1 cellular context compared by ENCODE assay signal in the genomic region with DNA sequence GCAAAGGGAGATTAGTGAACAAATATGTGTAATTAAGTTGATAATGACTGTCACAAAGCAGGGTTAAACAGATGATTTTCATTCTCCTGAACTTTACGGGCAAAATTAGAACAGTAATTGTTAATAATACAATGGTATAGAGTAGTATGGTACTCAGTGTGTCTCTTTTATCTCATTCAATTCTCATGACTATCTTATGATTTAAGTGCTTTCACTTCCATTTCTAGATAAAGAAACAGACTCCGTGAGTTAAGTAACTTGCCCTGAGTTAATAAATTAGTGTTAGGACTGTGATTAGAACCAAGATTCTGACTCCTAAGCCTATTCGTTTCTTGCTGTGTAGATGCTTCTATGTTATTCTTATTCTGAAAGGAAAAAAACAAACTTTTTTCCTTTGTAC.
TF ChIP-seq lines count a peak whose summit lies in the region.

No MANE protein-coding gene starts in this region.

TF ChIP-seq in GM12878, 131 proteins besides CTCF, POLR2A, EP300 and RAD21:
- TF ChIP-seq NR2C2 (IDR thresholded peaks at IDR 0.05; ENCODE audit: borderline replicate concordance, control insufficient read depth, insufficient read length, low read depth) (no peak), MEF2B (IDR thresholded peaks at IDR 0.05; ENCODE audit: partially characterized antibody, poor library complexity, severe bottlenecking) (no peak), RUNX3 (IDR thresholded peaks at IDR 0.05; ENCODE audit: low read length) (no peak), CBX5 (IDR thresholded peaks at IDR 0.05; ENCODE audit: low read depth) (no peak), MYC (IDR thresholded peaks at IDR 0.05; ENCODE audit: insufficient read depth, insufficient read length, insufficient replicate concordance, low read length, severe bottlenecking) (no peak), HDAC2 (IDR thresholded peaks at IDR 0.05) (no peak)
- TF ChIP-seq, protein P1, sequence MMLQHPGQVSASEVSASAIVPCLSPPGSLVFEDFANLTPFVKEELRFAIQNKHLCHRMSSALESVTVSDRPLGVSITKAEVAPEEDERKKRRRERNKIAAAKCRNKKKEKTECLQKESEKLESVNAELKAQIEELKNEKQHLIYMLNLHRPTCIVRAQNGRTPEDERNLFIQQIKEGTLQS (IDR thresholded peaks at IDR 0.05; ENCODE audit: borderline replicate concordance, extremely low read depth, low read depth, low read length), result no peak
- TF ChIP-seq, protein P2, sequence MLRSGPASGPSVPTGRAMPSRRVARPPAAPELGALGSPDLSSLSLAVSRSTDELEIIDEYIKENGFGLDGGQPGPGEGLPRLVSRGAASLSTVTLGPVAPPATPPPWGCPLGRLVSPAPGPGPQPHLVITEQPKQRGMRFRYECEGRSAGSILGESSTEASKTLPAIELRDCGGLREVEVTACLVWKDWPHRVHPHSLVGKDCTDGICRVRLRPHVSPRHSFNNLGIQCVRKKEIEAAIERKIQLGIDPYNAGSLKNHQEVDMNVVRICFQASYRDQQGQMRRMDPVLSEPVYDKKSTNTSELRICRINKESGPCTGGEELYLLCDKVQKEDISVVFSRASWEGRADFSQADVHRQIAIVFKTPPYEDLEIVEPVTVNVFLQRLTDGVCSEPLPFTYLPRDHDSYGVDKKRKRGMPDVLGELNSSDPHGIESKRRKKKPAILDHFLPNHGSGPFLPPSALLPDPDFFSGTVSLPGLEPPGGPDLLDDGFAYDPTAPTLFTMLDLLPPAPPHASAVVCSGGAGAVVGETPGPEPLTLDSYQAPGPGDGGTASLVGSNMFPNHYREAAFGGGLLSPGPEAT (IDR thresholded peaks at IDR 0.05; ENCODE audit: low read depth), result no peak
- TF ChIP-seq, protein P3, sequence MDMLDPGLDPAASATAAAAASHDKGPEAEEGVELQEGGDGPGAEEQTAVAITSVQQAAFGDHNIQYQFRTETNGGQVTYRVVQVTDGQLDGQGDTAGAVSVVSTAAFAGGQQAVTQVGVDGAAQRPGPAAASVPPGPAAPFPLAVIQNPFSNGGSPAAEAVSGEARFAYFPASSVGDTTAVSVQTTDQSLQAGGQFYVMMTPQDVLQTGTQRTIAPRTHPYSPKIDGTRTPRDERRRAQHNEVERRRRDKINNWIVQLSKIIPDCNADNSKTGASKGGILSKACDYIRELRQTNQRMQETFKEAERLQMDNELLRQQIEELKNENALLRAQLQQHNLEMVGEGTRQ (IDR thresholded peaks at IDR 0.05; ENCODE audit: borderline replicate concordance, low read depth, low read length), result no peak
